In the genomic region with DNA sequence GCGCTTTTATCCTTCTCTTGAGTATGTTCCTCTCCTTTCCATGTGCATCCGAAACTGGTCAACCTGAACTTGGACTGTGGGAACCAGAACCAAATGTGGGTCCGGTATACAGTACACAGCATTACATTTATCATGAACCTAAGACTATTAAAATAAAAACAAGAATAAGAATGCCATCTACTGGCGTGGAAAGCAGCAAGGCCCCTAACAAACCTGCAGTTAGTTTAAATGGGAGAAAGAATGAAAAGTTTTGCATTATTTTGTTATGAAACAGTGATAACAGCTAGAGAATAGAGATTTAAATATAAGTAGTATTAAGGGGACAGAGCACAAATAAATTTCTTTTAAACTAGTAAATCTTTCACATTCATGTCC, we compare ENCODE assay signal across 10 cellular contexts.
A peak's percentile ranks its signal among the peaks of the same experiment; 100 is the strongest.
DNase-seq lines count a peak whose midpoint lies in the region; ATAC-seq, FAIRE-seq and TF ChIP-seq lines count a peak whose summit lies in the region.
"Had no signal": no experiment of that assay in that cellular context is flagged by ENCODE, and none has a peak within 500 bp of the region (broad histone marks: within the 10 kb centered on the region; RNA-seq: fewer than 3 reads in every experiment).

No MANE protein-coding gene starts in this region.

- H3K79me2 ChIP-seq in Karpas-422 (ENCODE audit: low read length), result no peaks in the 10 kb centered on the region

- TF ChIP-seq CTCF in GM13977 (IDR thresholded peaks at IDR 0.05; ENCODE audit: extremely low read depth, insufficient read depth, missing control alignments), result peak; percentile 48
- TF ChIP-seq CTCF in bronchial epithelial cell (IDR thresholded peaks at IDR 0.05; ENCODE audit: insufficient read depth, low read length, severe bottlenecking), result peak; percentile 29
- no peak for TF ChIP-seq CTCF in CD14-positive monocyte (IDR thresholded peaks at IDR 0.05)

- H3K9me2 ChIP-seq in Karpas-422 (replicated peaks; ENCODE audit: insufficient read depth, low read length), result no peaks in the 10 kb centered on the region

- peaks cover 0 to 6% (median 2%) of the 10 kb centered on the region in 3 donors for H3K27me3 Mint-ChIP-seq in CD14-positive monocyte (ENCODE audit: low read depth in 3 of 3)

- H3K36me3 Mint-ChIP-seq in CD14-positive monocyte, result no peaks in the 10 kb centered on the region

- H3K4me1 Mint-ChIP-seq in CD14-positive monocyte, result no peaks in the 10 kb centered on the region

- in situ Hi-C loops in GM13977 (cut with MboI; ENCODE audit: low pct_unique_long_range_greater_than_20kb, low sequenced_read_pairs, unreplicated experiment), result no loop called here
- in situ Hi-C loops in KBM-7 (cut with MboI; ENCODE audit: low pct_unique_long_range_greater_than_20kb, low sequenced_read_pairs), result no loop called here

- no peaks in the 10 kb centered on the region for H4K20me1 ChIP-seq in Karpas-422 (ENCODE audit: insufficient read depth, low read depth, low read length)

- no peak for FAIRE-seq in bronchial epithelial cell (lab: Jason Lieb, UNC)
- FAIRE-seq: colon, urothelium cell line had no signal

- H3K4me3 ChIP-seq in Karpas-422 (ENCODE audit: low read length) (no peak overlapping the region), bronchial epithelial cell (ENCODE audit: low read depth, low read length) (no peak overlapping the region)

- H2AFZ ChIP-seq in Karpas-422 (ENCODE audit: low read length), result no peak overlapping the region

- DNase-seq in GM13977 (ENCODE audit: low spot score) (peak; percentile 16), Karpas-422 (peak; percentile 57), bronchial epithelial cell (ENCODE audit: low read depth) (peak; percentile 21), CD14-positive monocyte (ENCODE audit: low spot score) (no peak), KBM-7 (no peak)
- DNase-seq in activated CD4-positive, alpha-beta T cell treated with anti-CD3 and anti-CD28 coated beads, Interleukin-2, amount 50 U/mL, for 4 hours, result no peak
- DNase-seq in effector CD8-positive, alpha-beta T cell (lab: John Stamatoyannopoulos, UW), result no peak

- no peak overlapping the region for H3K27ac Mint-ChIP-seq in CD14-positive monocyte

- H3K27me3 ChIP-seq in Karpas-422 (ENCODE audit: low read length) (no peaks in the 10 kb centered on the region), bronchial epithelial cell (ENCODE audit: control insufficient read depth, insufficient read depth, low read length) (no peaks in the 10 kb centered on the region)

- no peak overlapping the region for H3K4me2 ChIP-seq in Karpas-422 (ENCODE audit: low read depth, low read length, poor library complexity, severe bottlenecking)

- H3K27ac ChIP-seq in Karpas-422 (ENCODE audit: low read length), result no peak overlapping the region

- no peak overlapping the region for H3K9ac ChIP-seq in Karpas-422 (ENCODE audit: low read length)

- no peak overlapping the region for H3K4me3 Mint-ChIP-seq in CD14-positive monocyte

- H3K4me1 ChIP-seq in Karpas-422 (ENCODE audit: low read length), result no peaks in the 10 kb centered on the region

- H3K36me3 ChIP-seq in Karpas-422 (ENCODE audit: insufficient read depth, low read length), result no peaks in the 10 kb centered on the region
- no peaks in the 10 kb centered on the region for H3K36me3 ChIP-seq in bronchial epithelial cell (ENCODE audit: control insufficient read depth, insufficient read depth, low read length)

- ATAC-seq in GM21390 (IDR thresholded peaks at IDR 0.05; ENCODE audit: unreplicated experiment), result peak; percentile 49

- intact Hi-C loops in CD14-positive monocyte (cut with micrococcal nuclease), result no loop called here

- H3K9me3 Mint-ChIP-seq in CD14-positive monocyte, result peaks cover 0 to 2% (median 0%) of the 10 kb centered on the region in 7 donors

- no peaks in the 10 kb centered on the region for H3K9me3 ChIP-seq in Karpas-422 (ENCODE audit: low read length)

Comparison
In these comparisons a context has a peak if more than half of its experiments do, and no peak if none do; other contexts are left out.
1. DNase-seq: peak in GM13977 (single experiment), Karpas-422 (single experiment) and bronchial epithelial cell (single experiment); none in activated CD4-positive, alpha-beta T cell treated with anti-CD3 and anti-CD28 coated beads, Interleukin-2, amount 50 U/mL, for 4 hours (0 of 2), CD14-positive monocyte (single experiment), KBM-7 (single experiment) and effector CD8-positive, alpha-beta T cell (single experiment).